ENCODE assay signal across 4 cellular contexts in the genomic region with DNA sequence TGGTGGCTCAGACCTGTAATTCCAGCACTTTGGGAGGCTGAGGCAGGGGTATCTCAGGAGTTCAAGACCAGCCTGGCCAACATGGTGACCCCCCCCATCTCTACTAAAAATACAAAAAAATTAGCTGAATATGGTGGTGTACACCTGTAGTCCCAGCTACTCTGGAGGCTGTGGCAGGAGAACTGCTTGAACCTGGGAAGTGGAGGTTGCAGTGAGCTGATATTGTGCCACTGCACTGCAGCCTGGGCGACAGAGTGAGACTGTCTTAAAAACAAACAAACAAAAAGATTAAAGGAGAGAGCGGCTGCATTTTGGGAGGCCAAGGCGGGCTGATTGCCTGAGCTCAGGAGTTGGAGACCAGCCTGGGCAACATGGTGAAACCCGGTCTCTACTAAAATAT. TPM values are rescaled to one million over a fixed set of nuclear protein-coding genes. Genes with fewer than 3 reads are reported as not detected.
"Had no signal": no experiment of that assay in that cellular context is flagged by ENCODE, and none has a peak within 500 bp of the region (broad histone marks: within the 10 kb centered on the region; RNA-seq: fewer than 3 reads in every experiment).

No MANE protein-coding gene starts in this region.

RNA-seq across cellular contexts. Expression of a gene that starts 2.4 kb away (rescaled TPM):
- total RNA-seq: cardiac muscle cell had no signal
- polyA plus RNA-seq: cardiac muscle cell had no signal

RNA-seq across cellular contexts. Expression of a gene that starts 25.2 kb away (rescaled TPM):
- total RNA-seq: fibroblast of lung, renal cortical epithelial cell, SK-MEL-5 had no signal
